In genomic region chr4:20319785-20320184, GRCh38 we compare ENCODE assay signal across 20 cellular contexts.
A peak's percentile ranks its signal among the peaks of the same experiment; 100 is the strongest.
DNase-seq lines count a peak whose midpoint lies in the region; ATAC-seq, FAIRE-seq and TF ChIP-seq lines count a peak whose summit lies in the region.
"Had no signal": no experiment of that assay in that cellular context is flagged by ENCODE, and none has a peak within 500 bp of the region (broad histone marks: within the 10 kb centered on the region; RNA-seq: fewer than 3 reads in every experiment).

No MANE protein-coding gene starts in this region.

- TF ChIP-seq CTCF in WTC11 (IDR thresholded peaks at IDR 0.05), result no peak

- CTCF ChIA-PET in WTC11 (lab: Charles Lee), result no interaction called here

- no peak overlapping the region for H3K27ac Mint-ChIP-seq in activated naive CD8-positive, alpha-beta T cell treated with anti-CD3 and anti-CD28 coated beads, Interleukin-2, amount 50 U/mL, for 24 hours
- no peak overlapping the region for H3K27ac Mint-ChIP-seq in WTC11
- H3K27ac Mint-ChIP-seq: CD4-positive, alpha-beta memory T cell had no signal

- H3K4me3 Mint-ChIP-seq in activated naive CD8-positive, alpha-beta T cell treated with anti-CD3 and anti-CD28 coated beads, Interleukin-2, amount 50 U/mL, for 24 hours, result no peak overlapping the region
- no peak overlapping the region for H3K4me3 Mint-ChIP-seq in WTC11
- H3K4me3 Mint-ChIP-seq: CD4-positive, alpha-beta memory T cell had no signal

- POLR2A ChIA-PET in WTC11 (lab: Charles Lee), result no interaction called here

- H3K4me1 Mint-ChIP-seq in activated naive CD8-positive, alpha-beta T cell treated with anti-CD3 and anti-CD28 coated beads, Interleukin-2, amount 50 U/mL, for 24 hours, result no peaks in the 10 kb centered on the region
- H3K4me1 Mint-ChIP-seq in WTC11, result peaks cover 19% of the 10 kb centered on the region
- H3K4me1 Mint-ChIP-seq: CD4-positive, alpha-beta memory T cell had no signal

- no peaks in the 10 kb centered on the region for H3K9me3 Mint-ChIP-seq in activated naive CD8-positive, alpha-beta T cell treated with anti-CD3 and anti-CD28 coated beads, Interleukin-2, amount 50 U/mL, for 24 hours
- no peaks in the 10 kb centered on the region for H3K9me3 Mint-ChIP-seq in WTC11

- no peak for ATAC-seq in activated naive CD8-positive, alpha-beta T cell treated with anti-CD3 and anti-CD28 coated beads, Interleukin-2, amount 50 U/mL, for 24 hours
- ATAC-seq in WTC11, result no peak
- ATAC-seq: A549, GM12878 had no signal

- peak overlapping the region; percentile 79 for H3K27ac ChIP-seq in substantia nigra (ENCODE audit: low read depth, low read length, poor library complexity, severe bottlenecking)
- H3K27ac ChIP-seq: A549, BLaER1 had no signal

- H3K27me3 Mint-ChIP-seq in activated naive CD8-positive, alpha-beta T cell treated with anti-CD3 and anti-CD28 coated beads, Interleukin-2, amount 50 U/mL, for 24 hours, result no peaks in the 10 kb centered on the region
- no peaks in the 10 kb centered on the region for H3K27me3 Mint-ChIP-seq in WTC11 (ENCODE audit: low read depth)
- H3K27me3 Mint-ChIP-seq: CD4-positive, alpha-beta memory T cell had no signal

- H3K36me3 Mint-ChIP-seq in activated naive CD8-positive, alpha-beta T cell treated with anti-CD3 and anti-CD28 coated beads, Interleukin-2, amount 50 U/mL, for 24 hours (ENCODE audit: low read depth), result no peaks in the 10 kb centered on the region
- no peaks in the 10 kb centered on the region for H3K36me3 Mint-ChIP-seq in WTC11
- H3K36me3 Mint-ChIP-seq: CD4-positive, alpha-beta memory T cell had no signal

- in situ Hi-C loops in SK-MEL-5 (cut with HindIII; ENCODE audit: low pct_unique_long_range_greater_than_20kb, low sequenced_read_pairs), result loop anchor here (25.0 kb wide), 1 partner anchor 93 kb away; no protein-coding TSS in a partner anchor

- FAIRE-seq in endometrium (lab: Jason Lieb, UNC), result peak; percentile 67
- FAIRE-seq: A549, GM12878, H1 had no signal

- peak; percentile 62 for DNase-seq in SK-MEL-5 (ENCODE audit: low read depth, low spot score)
- peak; percentile 41 for DNase-seq in left kidney (ENCODE audit: low read depth, low spot score)
- DNase-seq in substantia nigra (lab: John Stamatoyannopoulos, UW), result no peak
- DNase-seq in activated naive CD8-positive, alpha-beta T cell treated with anti-CD3 and anti-CD28 coated beads, Interleukin-2, amount 50 U/mL, for 24 hours, result no peak
- DNase-seq in WTC11 (ENCODE audit: low spot score), result no peak
- DNase-seq in occipital lobe (lab: John Stamatoyannopoulos, UW), result no peak
- DNase-seq in NCI-H446 (lab: John Stamatoyannopoulos, UW), result no peak
- DNase-seq: CD4-positive, alpha-beta memory T cell; DMS153; NCI-H1092 treated with DMSO at 0.1 percent for 48 hours; NCI-H146; NCI-H2081; NCI-H510A; NCI-H774; SHP77 had no signal

TF ChIP-seq in WTC11, 78 proteins besides CTCF, POLR2A, EP300 and RAD21:
- TF ChIP-seq TP53 (CRISPR knock-in tag; IDR thresholded peaks at IDR 0.05) (no peak), SMAD3 (CRISPR knock-in tag; IDR thresholded peaks at IDR 0.05; ENCODE audit: borderline replicate concordance) (no peak), ZNF281 (CRISPR knock-in tag; IDR thresholded peaks at IDR 0.05) (no peak), NR1H2 (CRISPR knock-in tag; IDR thresholded peaks at IDR 0.05) (no peak), PRRX2 (CRISPR knock-in tag; IDR thresholded peaks at IDR 0.05) (no peak), ZNF138 (CRISPR knock-in tag; conservative IDR thresholded peaks at IDR 0.05) (no peak), NFE2L1 (CRISPR knock-in tag; IDR thresholded peaks at IDR 0.05) (no peak), NFYB (CRISPR knock-in tag; conservative IDR thresholded peaks at IDR 0.05; ENCODE audit: low read depth) (no peak), JAZF1 (CRISPR knock-in tag; IDR thresholded peaks at IDR 0.05) (no peak), FOXJ3 (CRISPR knock-in tag; IDR thresholded peaks at IDR 0.05; ENCODE audit: borderline replicate concordance) (no peak), FOXP4 (CRISPR knock-in tag; IDR thresholded peaks at IDR 0.05) (no peak), CREB1 (CRISPR knock-in tag; IDR thresholded peaks at IDR 0.05) (no peak), IRF1 (CRISPR knock-in tag; IDR thresholded peaks at IDR 0.05) (no peak), CDX4 (CRISPR knock-in tag; IDR thresholded peaks at IDR 0.05; ENCODE audit: borderline replicate concordance) (no peak), TEAD1 (CRISPR knock-in tag; IDR thresholded peaks at IDR 0.05) (no peak), STAT6 (CRISPR knock-in tag; conservative IDR thresholded peaks at IDR 0.05; ENCODE audit: low read depth) (no peak)

Comparison
In these comparisons a context has a peak if more than half of its experiments do, and no peak if none do; other contexts are left out.
1. DNase-seq: peak in SK-MEL-5 (single experiment) and left kidney (single experiment); none in substantia nigra (0 of 49), activated naive CD8-positive, alpha-beta T cell treated with anti-CD3 and anti-CD28 coated beads, Interleukin-2, amount 50 U/mL, for 24 hours (single experiment), WTC11 (single experiment), occipital lobe (single experiment) and NCI-H446 (0 of 2).